In the genomic region with DNA sequence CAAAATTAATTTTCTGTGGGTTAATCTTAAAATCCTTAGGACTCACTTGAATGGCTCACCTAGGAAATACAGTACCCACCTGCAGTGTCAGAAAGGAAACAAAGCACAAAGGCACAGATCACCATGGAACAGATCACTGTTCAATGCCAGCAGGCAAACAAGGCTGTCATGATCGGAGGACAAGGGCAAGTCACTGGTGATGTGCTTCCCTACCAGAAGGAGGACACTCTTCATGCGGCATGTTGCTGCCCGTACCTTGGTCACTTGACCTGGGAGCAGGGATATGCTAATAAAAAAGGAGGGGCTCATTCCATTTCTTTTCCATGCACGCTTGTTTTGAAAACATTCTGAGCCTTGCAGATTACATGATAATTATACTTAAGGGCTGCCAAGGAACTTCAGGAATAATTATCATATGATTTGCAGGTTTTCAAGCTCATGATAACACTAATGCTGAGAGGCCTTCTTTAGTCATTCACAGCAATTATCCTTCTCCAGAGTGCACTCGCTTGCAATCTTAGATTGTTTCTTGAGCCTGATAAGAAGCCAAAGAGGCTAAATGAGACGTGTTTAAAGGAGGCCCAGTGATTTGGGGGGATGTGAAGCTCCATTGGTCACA, we compare ENCODE assay signal across 19 cellular contexts.
"Had no signal": no experiment of that assay in that cellular context is flagged by ENCODE, and none has a peak within 500 bp of the region (broad histone marks: within the 10 kb centered on the region; RNA-seq: fewer than 3 reads in every experiment).

No MANE protein-coding gene starts in this region.

- H3K4me1 ChIP-seq: upper lobe of right lung had no signal

- ATAC-seq: activated CD8-positive, alpha-beta T cell treated with anti-CD3 and anti-CD28 coated beads, Interleukin-2, amount 10 ng/mL, durations not matched to agents 7 days and 5 days; heart right ventricle; naive thymus-derived CD8-positive, alpha-beta T cell; stimulated activated memory B cell treated with anti-CD40 and anti-IgM and Interleukin-4, amounts not matched to agents 10 μg/mL and 1 μg/mL and 100 μg/mL, for 72 hours had no signal

- H3K9me3 ChIP-seq: esophagus squamous epithelium, heart right ventricle, pancreas, sigmoid colon, testis, upper lobe of right lung had no signal

- H3K36me3 ChIP-seq: esophagus squamous epithelium, heart right ventricle, pancreas, sigmoid colon, upper lobe of right lung had no signal

- H3K4me3 ChIP-seq: esophagus squamous epithelium, heart right ventricle, pancreas, sigmoid colon, testis, upper lobe of right lung had no signal

- H3K4me3 Mint-ChIP-seq: activated CD4-positive, alpha-beta T cell treated with anti-CD3 and anti-CD28 coated beads, Interleukin-2, amount 10 ng/mL, durations not matched to agents 7 days and 5 days; activated CD8-positive, alpha-beta T cell treated with anti-CD3 and anti-CD28 coated beads, Interleukin-2, amount 10 ng/mL, durations not matched to agents 7 days and 5 days; activated naive CD4-positive, alpha-beta T cell treated with anti-CD3 and anti-CD28 coated beads for 36 hours; activated T-cell treated with anti-CD3 and anti-CD28 coated beads, Interleukin-2, amount 50 U/mL, for 24 hours; immature natural killer cell; naive thymus-derived CD8-positive, alpha-beta T cell; stimulated activated memory B cell treated with anti-CD40 and anti-IgM and Interleukin-4, amounts not matched to agents 10 μg/mL and 1 μg/mL and 100 μg/mL, for 72 hours had no signal

- H3K36me3 Mint-ChIP-seq: immature natural killer cell; naive thymus-derived CD8-positive, alpha-beta T cell; stimulated activated memory B cell treated with anti-CD40 and anti-IgM and Interleukin-4, amounts not matched to agents 10 μg/mL and 1 μg/mL and 100 μg/mL, for 72 hours had no signal

- H3K27ac ChIP-seq: esophagus squamous epithelium, pancreas, sigmoid colon, testis, upper lobe of right lung had no signal

- H3K9me3 Mint-ChIP-seq: activated CD4-positive, alpha-beta T cell treated with anti-CD3 and anti-CD28 coated beads, Interleukin-2, amount 10 ng/mL, durations not matched to agents 7 days and 5 days; activated naive CD4-positive, alpha-beta T cell treated with anti-CD3 and anti-CD28 coated beads for 36 hours; activated T-cell treated with anti-CD3 and anti-CD28 coated beads, Interleukin-2, amount 50 U/mL, for 24 hours; immature natural killer cell; naive thymus-derived CD8-positive, alpha-beta T cell; stimulated activated memory B cell treated with anti-CD40 and anti-IgM and Interleukin-4, amounts not matched to agents 10 μg/mL and 1 μg/mL and 100 μg/mL, for 72 hours had no signal

- H3K27ac Mint-ChIP-seq: activated CD4-positive, alpha-beta T cell treated with anti-CD3 and anti-CD28 coated beads, Interleukin-2, amount 10 ng/mL, durations not matched to agents 7 days and 5 days; activated CD8-positive, alpha-beta T cell treated with anti-CD3 and anti-CD28 coated beads, Interleukin-2, amount 10 ng/mL, durations not matched to agents 7 days and 5 days; activated naive CD4-positive, alpha-beta T cell treated with anti-CD3 and anti-CD28 coated beads for 36 hours; activated T-cell treated with anti-CD3 and anti-CD28 coated beads, Interleukin-2, amount 50 U/mL, for 24 hours; immature natural killer cell; stimulated activated memory B cell treated with anti-CD40 and anti-IgM and Interleukin-4, amounts not matched to agents 10 μg/mL and 1 μg/mL and 100 μg/mL, for 72 hours had no signal

- DNase-seq: activated CD4-positive, alpha-beta T cell treated with anti-CD3 and anti-CD28 coated beads, Interleukin-2, amount 10 ng/mL, durations not matched to agents 7 days and 5 days; activated CD8-positive, alpha-beta T cell treated with anti-CD3 and anti-CD28 coated beads, Interleukin-2, amount 10 ng/mL, durations not matched to agents 7 days and 5 days; activated naive CD4-positive, alpha-beta T cell treated with anti-CD3 and anti-CD28 coated beads for 36 hours; activated T-cell treated with anti-CD3 and anti-CD28 coated beads, Interleukin-2, amount 50 U/mL, for 24 hours; aorta; cerebellar nuclear complex; effector CD4-positive, alpha-beta T cell; esophagus squamous epithelium; heart right ventricle; immature natural killer cell; left cardiac atrium; naive thymus-derived CD8-positive, alpha-beta T cell; pancreas; sigmoid colon; stimulated activated CD4-positive, alpha-beta T cell treated with anti-CD3 and anti-CD28 coated beads, Interleukin-4, amount 100 ng/mL, for 4 hours; T1000; testis; upper lobe of right lung had no signal

- H3K27me3 ChIP-seq: esophagus squamous epithelium, heart right ventricle, pancreas, sigmoid colon, testis, upper lobe of right lung had no signal
